ENCODE assay signal across 1 cellular context in genomic region chr3:158109804-158110657, GRCh38.
TF ChIP-seq lines count a peak whose summit lies in the region.

RSRC1 (plus strand) TSS chr3:158110089; CDS start chr3:158122105, 12,016 bp downstream.

TF ChIP-seq in GM23338, 12 proteins besides CTCF, POLR2A, EP300 and RAD21 (continued from another document):
- TF ChIP-seq ZNF462 (CRISPR knock-in tag; IDR thresholded peaks at IDR 0.05) (no peak), POLR2AphosphoS5 (IDR thresholded peaks at IDR 0.05; ENCODE audit: low read depth) (peak; percentile 81), JUNB (IDR thresholded peaks at IDR 0.05; ENCODE audit: unreplicated experiment) (no peak)
TF ChIP-seq in GM23338: peak in this region for 3.
